In genomic region chr15:90095521-90095959, GRCh38 we compare ENCODE assay signal across 1 cellular context.
TF ChIP-seq lines count a peak whose summit lies in the region.

No MANE protein-coding gene starts in this region.

TF ChIP-seq in GM12878, 131 proteins besides CTCF, POLR2A, EP300 and RAD21 (continued from another document):
- peak; percentile 60 to 69; a peak in 3 of 4 replicates for TF ChIP-seq IKZF2 (IDR thresholded peaks at IDR 0.05)
- TF ChIP-seq ZBTB4 (CRISPR knock-in tag; IDR thresholded peaks at IDR 0.05): no peak
- no peak for TF ChIP-seq KAT2A (conservative IDR thresholded peaks at IDR 0.05; ENCODE audit: control insufficient read depth, low read depth, low read length)
- peak; percentile 49; the same call in 1 of the 2 replicates for TF ChIP-seq BCL11A (IDR thresholded peaks at IDR 0.05; ENCODE audit: low read depth, low read length)
- peak; percentile 99 for TF ChIP-seq ESRRA (IDR thresholded peaks at IDR 0.05; ENCODE audit: low read length)
- TF ChIP-seq SIX5 (IDR thresholded peaks at IDR 0.05; ENCODE audit: low read depth, low read length, severe bottlenecking): no peak
- TF ChIP-seq MYC (IDR thresholded peaks at IDR 0.05; ENCODE audit: insufficient read depth, insufficient read length, insufficient replicate concordance, low read length, severe bottlenecking): no peak
- TF ChIP-seq CREB1 (IDR thresholded peaks at IDR 0.05; ENCODE audit: low read depth): 0 out of 2 replicates have a peak, but pooled peaks have one; percentile 9
- TF ChIP-seq HSF1 (IDR thresholded peaks at IDR 0.05; ENCODE audit: low read depth, low read length): no peak
- no peak for TF ChIP-seq CHD4 (IDR thresholded peaks at IDR 0.05)
- TF ChIP-seq POLR2AphosphoS5 (IDR thresholded peaks at IDR 0.05; ENCODE audit: low read length): no peak
- no peak for TF ChIP-seq NFXL1 (IDR thresholded peaks at IDR 0.05; ENCODE audit: borderline replicate concordance)
- no peak for TF ChIP-seq ZBTB33 (IDR thresholded peaks at IDR 0.05)
- TF ChIP-seq MTA2 (IDR thresholded peaks at IDR 0.05; ENCODE audit: low read depth): peak; percentile 70
- TF ChIP-seq NR2F1 (conservative IDR thresholded peaks at IDR 0.05): peak; percentile 96
- TF ChIP-seq DPF2 (IDR thresholded peaks at IDR 0.05): peak; percentile 74
- no peak for TF ChIP-seq IRF5 (IDR thresholded peaks at IDR 0.05; ENCODE audit: borderline replicate concordance)
- no peak for TF ChIP-seq ATF3 (IDR thresholded peaks at IDR 0.05; ENCODE audit: borderline replicate concordance, extremely low read depth, low read depth, low read length)
- TF ChIP-seq ZBTB11 (CRISPR knock-in tag; IDR thresholded peaks at IDR 0.05): no peak
- TF ChIP-seq MLLT1 (IDR thresholded peaks at IDR 0.05): peak; percentile 99
- no peak for TF ChIP-seq GATAD2B (conservative IDR thresholded peaks at IDR 0.05; ENCODE audit: low read depth)
- peak; percentile 45; the same call in 1 of the 2 replicates for TF ChIP-seq PAX5 (IDR thresholded peaks at IDR 0.05; ENCODE audit: borderline replicate concordance, low read depth, low read length)
- TF ChIP-seq MEF2B (IDR thresholded peaks at IDR 0.05; ENCODE audit: partially characterized antibody, poor library complexity, severe bottlenecking): peak; percentile 58
- peak in 1 of 2 experiments; percentile 75; a peak in 2 of 4 replicates for TF ChIP-seq BHLHE40 (IDR thresholded peaks at IDR 0.05; ENCODE audit: borderline replicate concordance in 1 of 2, low read depth in 2 of 2, low read length in 1 of 2)
- TF ChIP-seq YY1 (IDR thresholded peaks at IDR 0.05; ENCODE audit: low read depth, low read length): 0 out of 2 replicates have a peak, but pooled peaks have one; percentile 31
- TF ChIP-seq PAX8 (IDR thresholded peaks at IDR 0.05): no peak
- peak in 1 of 2 experiments; percentile 58; a peak in 2 of 4 replicates for TF ChIP-seq SRF (IDR thresholded peaks at IDR 0.05; ENCODE audit: low read depth in 2 of 2, low read length in 2 of 2)
- TF ChIP-seq TCF7 (IDR thresholded peaks at IDR 0.05; ENCODE audit: borderline replicate concordance): peak; percentile 86
- 0 out of 2 replicates have a peak, but pooled peaks have one; percentile 29 for TF ChIP-seq NBN (IDR thresholded peaks at IDR 0.05)
- TF ChIP-seq WRNIP1 (IDR thresholded peaks at IDR 0.05; ENCODE audit: borderline replicate concordance, low read depth, low read length): no peak
- TF ChIP-seq RELB (IDR thresholded peaks at IDR 0.05; ENCODE audit: low read depth): peak; percentile 37; the same call in 1 of the 2 replicates
- TF ChIP-seq SMARCA5 (IDR thresholded peaks at IDR 0.05): 0 out of 2 replicates have a peak, but pooled peaks have one; percentile 53
- TF ChIP-seq IKZF1 (conservative IDR thresholded peaks at IDR 0.05): peak; percentile 82
- no peak; the same call in 1 of the 2 replicates for TF ChIP-seq MXI1 (IDR thresholded peaks at IDR 0.05; ENCODE audit: low read depth, low read length)
- 0 out of 2 replicates have a peak, but pooled peaks have one; percentile 41 for TF ChIP-seq TCF12 (IDR thresholded peaks at IDR 0.05; ENCODE audit: low read depth, low read length)
- TF ChIP-seq RUNX3 (IDR thresholded peaks at IDR 0.05; ENCODE audit: low read length): peak; percentile 64; the same call in 1 of the 2 replicates
